26 cellular contexts compared by ENCODE assay signal in genomic region chr3:13208706-13209295, GRCh38.
"Had no signal": no experiment of that assay in that cellular context is flagged by ENCODE, and none has a peak within 500 bp of the region (broad histone marks: within the 10 kb centered on the region; RNA-seq: fewer than 3 reads in every experiment).

No MANE protein-coding gene starts in this region.

- H3K9me3 ChIP-seq: esophagus squamous epithelium, heart right ventricle, pancreas, testis, tibial artery had no signal

- H3K36me3 ChIP-seq: esophagus squamous epithelium, heart right ventricle, pancreas, tibial artery had no signal

- H3K27me3 ChIP-seq: pancreas, testis had no signal

- H3K27ac Mint-ChIP-seq: effector memory CD8-positive, alpha-beta T cell; immature natural killer cell; naive thymus-derived CD8-positive, alpha-beta T cell; nephron progenitor cell; progenitor cell of endocrine pancreas; stimulated activated memory B cell treated with anti-CD40 and anti-IgM and Interleukin-4, amounts not matched to agents 10 μg/mL and 1 μg/mL and 100 μg/mL, for 72 hours; type B pancreatic cell had no signal

- H3K9me3 Mint-ChIP-seq: effector memory CD8-positive, alpha-beta T cell; immature natural killer cell; nephron progenitor cell; type B pancreatic cell had no signal

- H3K36me3 Mint-ChIP-seq: immature natural killer cell; stimulated activated memory B cell treated with anti-CD40 and anti-IgM and Interleukin-4, amounts not matched to agents 10 μg/mL and 1 μg/mL and 100 μg/mL, for 72 hours; type B pancreatic cell had no signal

- H3K4me1 ChIP-seq: pancreas, tibial artery had no signal

- DNase-seq: cortex of kidney; effector memory CD8-positive, alpha-beta T cell; erythroblast; esophagus squamous epithelium; foreskin melanocyte; glutamatergic neuron; heart right ventricle; hippocampal formation; immature natural killer cell; islet precursor cell; left ventricle myocardium superior; mesendoderm; midbrain; naive thymus-derived CD8-positive, alpha-beta T cell; nephron progenitor cell; occipital lobe; stimulated activated CD4-positive, alpha-beta T cell treated with anti-CD3 and anti-CD28 coated beads, Interleukin-4, amount 100 ng/mL, for 4 hours; stimulated activated naive CD8-positive, alpha-beta T cell treated with anti-CD3 and anti-CD28 coated beads, Interleukin-15, Interleukin-2, amounts not matched to agents 100 U/mL and 50 U/mL, for 24 hours; substantia nigra; testis; tibial artery had no signal

- H3K27ac ChIP-seq: esophagus squamous epithelium, heart right ventricle, pancreas, testis, tibial artery had no signal

- ATAC-seq: effector memory CD8-positive, alpha-beta T cell; left ventricle myocardium superior; naive thymus-derived CD8-positive, alpha-beta T cell; pancreas; sciatic nerve; stimulated activated memory B cell treated with anti-CD40 and anti-IgM and Interleukin-4, amounts not matched to agents 10 μg/mL and 1 μg/mL and 100 μg/mL, for 72 hours; stimulated activated naive CD8-positive, alpha-beta T cell treated with anti-CD3 and anti-CD28 coated beads, Interleukin-15, Interleukin-2, amounts not matched to agents 100 U/mL and 50 U/mL, for 24 hours had no signal

- H3K4me3 Mint-ChIP-seq: effector memory CD8-positive, alpha-beta T cell; immature natural killer cell; naive thymus-derived CD8-positive, alpha-beta T cell; nephron progenitor cell; stimulated activated memory B cell treated with anti-CD40 and anti-IgM and Interleukin-4, amounts not matched to agents 10 μg/mL and 1 μg/mL and 100 μg/mL, for 72 hours; type B pancreatic cell had no signal

- H3K4me3 ChIP-seq: esophagus squamous epithelium, heart right ventricle, pancreas, testis, tibial artery had no signal
